Comparison of ENCODE assay signal across 1 cellular context in the genomic region with DNA sequence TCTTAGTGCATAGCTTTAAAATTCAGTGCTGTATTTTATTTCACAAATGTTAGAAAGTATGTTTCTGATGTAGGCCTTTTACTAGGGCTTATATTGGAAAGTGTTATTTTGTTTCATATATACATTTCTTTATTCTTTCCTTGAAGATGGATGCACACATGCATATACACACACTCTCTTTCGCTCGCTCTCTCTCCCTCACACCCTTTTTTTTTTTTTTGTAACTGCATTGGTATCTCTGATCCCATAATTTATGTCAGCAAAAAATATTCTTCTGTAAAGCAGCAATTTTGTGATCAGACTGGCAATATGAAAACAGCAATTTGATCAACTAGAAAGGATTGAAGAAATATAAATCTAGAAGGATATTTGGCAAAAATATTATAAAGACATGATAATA.
TF ChIP-seq lines count a peak whose summit lies in the region.

No MANE protein-coding gene starts in this region.

TF ChIP-seq in endothelial cell of umbilical vein, 7 proteins besides CTCF, POLR2A, EP300 and RAD21 (continued from another document):
- TF ChIP-seq JUN (IDR thresholded peaks at IDR 0.05; ENCODE audit: borderline replicate concordance, insufficient read depth, insufficient read length, low read depth) = no peak
